ENCODE assay signal across 9 cellular contexts in the genomic region with DNA sequence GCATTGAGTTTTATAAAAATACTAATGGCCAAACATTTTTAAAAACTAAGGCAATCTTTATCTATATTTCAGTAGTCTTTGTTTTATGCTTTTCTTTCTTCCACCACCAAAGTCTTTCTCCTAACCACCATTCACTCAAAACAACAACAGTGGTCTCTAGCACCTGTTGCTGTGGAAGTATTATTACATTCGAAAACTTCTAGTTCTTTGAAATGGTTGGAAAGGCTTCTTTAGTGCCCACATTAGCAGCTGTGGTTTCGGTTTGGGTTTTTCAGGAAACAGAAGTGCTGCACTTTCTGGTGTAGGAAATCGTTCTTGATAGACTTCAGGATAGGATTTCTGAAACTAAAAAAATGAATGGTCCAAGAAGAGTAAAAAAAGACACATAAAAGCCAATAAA.
DNase-seq lines count a peak whose midpoint lies in the region; ATAC-seq and TF ChIP-seq lines count a peak whose summit lies in the region.
"Had no signal": no experiment of that assay in that cellular context is flagged by ENCODE, and none has a peak within 500 bp of the region (broad histone marks: within the 10 kb centered on the region; RNA-seq: fewer than 3 reads in every experiment).

No MANE protein-coding gene starts in this region.

- ATAC-seq in GM18861 (IDR thresholded peaks at IDR 0.05; ENCODE audit: unreplicated experiment) = peak; percentile 52
- ATAC-seq in left colon = no peak
- no peak for ATAC-seq in upper lobe of right lung

- no peaks in the 10 kb centered on the region for H3K4me1 ChIP-seq in HEK293 (ENCODE audit: control insufficient read depth, insufficient read depth, low read length)
- no peaks in the 10 kb centered on the region for H3K4me1 ChIP-seq in sigmoid colon
- H3K4me1 ChIP-seq in upper lobe of right lung = no peaks in the 10 kb centered on the region

- in situ Hi-C loops in KBM-7 (cut with MboI; ENCODE audit: low pct_unique_long_range_greater_than_20kb, low sequenced_read_pairs) = no loop called here

- peak; percentile 93 for DNase-seq in KBM-7
- peak; percentile 19 for DNase-seq in globus pallidus (ENCODE audit: low spot score)
- DNase-seq in left colon = no peak
- no peak for DNase-seq in sigmoid colon
- DNase-seq in NCI-H1436 (lab: John Stamatoyannopoulos, UW) = no peak
- DNase-seq in upper lobe of right lung = no peak
- DNase-seq: activated gamma-delta T cell treated with Interleukin-2 at 50 U/mL for 16 hours had no signal

- H3K36me3 ChIP-seq in HEK293 (ENCODE audit: control insufficient read depth in 2 of 2, insufficient read depth in 1 of 2, low read length in 2 of 2) (peaks cover 5 to 14% of the 10 kb centered on the region in 2 experiments; a peak in 2 of 3 replicates), sigmoid colon (no peaks in the 10 kb centered on the region), upper lobe of right lung (no peaks in the 10 kb centered on the region)

- no peaks in the 10 kb centered on the region for H3K9me3 ChIP-seq in HEK293 (ENCODE audit: control insufficient read depth, insufficient read depth, low read depth, low read length)
- H3K9me3 ChIP-seq in sigmoid colon = no peaks in the 10 kb centered on the region
- H3K9me3 ChIP-seq in upper lobe of right lung = no peaks in the 10 kb centered on the region

- CTCF ChIA-PET in HEK293 (lab: Yijun Ruan, JAX) = no interaction called here

- intact Hi-C loops in left colon (cut with DNase I, micrococcal nuclease) = no loop called here
- intact Hi-C loops in sigmoid colon (cut with DNase I) = no loop called here
- intact Hi-C loops in upper lobe of right lung (cut with DNase I) = no loop called here

- TF ChIP-seq POLR2A in sigmoid colon (IDR thresholded peaks at IDR 0.05) = no peak

- H3K27me3 ChIP-seq in sigmoid colon = no peaks in the 10 kb centered on the region
- no peaks in the 10 kb centered on the region for H3K27me3 ChIP-seq in upper lobe of right lung

- no peak overlapping the region for H3K4me3 ChIP-seq in HEK293 (ENCODE audit: low read depth, low read length)
- H3K4me3 ChIP-seq in sigmoid colon = no peak overlapping the region
- no peak overlapping the region for H3K4me3 ChIP-seq in upper lobe of right lung

- 39 to 79% methylated on average over 3 of the region's 3 CpGs for WGBS in sigmoid colon, 2 donors

- no peak for TF ChIP-seq EP300 in sigmoid colon (IDR thresholded peaks at IDR 0.05)

- TF ChIP-seq CTCF in HEK293 (tag by site-specific recombination; IDR thresholded peaks at IDR 0.05) (no peak), sigmoid colon (IDR thresholded peaks at IDR 0.05) (no peak), upper lobe of right lung (IDR thresholded peaks at IDR 0.05) (no peak)

- H3K27ac ChIP-seq in HEK293 (ENCODE audit: extremely low read depth, low read depth, low read length) (no peak overlapping the region), sigmoid colon (no peak overlapping the region), upper lobe of right lung (no peak overlapping the region)

- POLR2A ChIA-PET in HEK293 (lab: Yijun Ruan, JAX) = no interaction called here

TF ChIP-seq in HEK293, 187 proteins besides CTCF, POLR2A, EP300 and RAD21:
- peak; percentile 55 for TF ChIP-seq SCRT2 (tag by site-specific recombination; IDR thresholded peaks at IDR 0.05)
- TF ChIP-seq, protein P1, sequence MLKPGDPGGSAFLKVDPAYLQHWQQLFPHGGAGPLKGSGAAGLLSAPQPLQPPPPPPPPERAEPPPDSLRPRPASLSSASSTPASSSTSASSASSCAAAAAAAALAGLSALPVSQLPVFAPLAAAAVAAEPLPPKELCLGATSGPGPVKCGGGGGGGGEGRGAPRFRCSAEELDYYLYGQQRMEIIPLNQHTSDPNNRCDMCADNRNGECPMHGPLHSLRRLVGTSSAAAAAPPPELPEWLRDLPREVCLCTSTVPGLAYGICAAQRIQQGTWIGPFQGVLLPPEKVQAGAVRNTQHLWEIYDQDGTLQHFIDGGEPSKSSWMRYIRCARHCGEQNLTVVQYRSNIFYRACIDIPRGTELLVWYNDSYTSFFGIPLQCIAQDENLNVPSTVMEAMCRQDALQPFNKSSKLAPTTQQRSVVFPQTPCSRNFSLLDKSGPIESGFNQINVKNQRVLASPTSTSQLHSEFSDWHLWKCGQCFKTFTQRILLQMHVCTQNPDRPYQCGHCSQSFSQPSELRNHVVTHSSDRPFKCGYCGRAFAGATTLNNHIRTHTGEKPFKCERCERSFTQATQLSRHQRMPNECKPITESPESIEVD (tag by site-specific recombination; IDR thresholded peaks at IDR 0.05) = no peak
TF ChIP-seq in HEK293: peak in this region for 1.

Comparison
In these comparisons a context has a peak if more than half of its experiments do, and no peak if none do; other contexts are left out.
1. DNase-seq: peak in KBM-7 (single experiment) and globus pallidus (single experiment); none in left colon (0 of 2), sigmoid colon (single experiment), NCI-H1436 (single experiment) and upper lobe of right lung (single experiment).